In genomic region chr15:67400890-67401289, GRCh38 we compare ENCODE assay signal across 33 cellular contexts.
"Had no signal": no experiment of that assay in that cellular context is flagged by ENCODE, and none has a peak within 500 bp of the region (broad histone marks: within the 10 kb centered on the region; RNA-seq: fewer than 3 reads in every experiment).

No MANE protein-coding gene starts in this region.

- H3K27me3 ChIP-seq: MG63 had no signal

- H3K9ac ChIP-seq: KMS-11 had no signal

- DNase-seq: Karpas-422, Kasumi-1, KG1, MG63, MM.1S, MV-4-11, NCI-H1092, NCI-H1092 treated with DMSO at 0.1 percent for 48 hours, NCI-H1105, NCI-H1105 treated with DMSO at 0.1 percent for 48 hours, NCI-H1417, NCI-H1417 treated with DMSO at 0.1 percent for 48 hours, NCI-H1436, NCI-H1436 treated with DMSO at 0.1 percent for 48 hours, NCI-H146, NCI-H1694, NCI-H1694 treated with DMSO at 0.1 percent for 48 hours, NCI-H187, NCI-H187 treated with DMSO at 0.1 percent for 48 hours, NCI-H1930, NCI-H2029, NCI-H2029 treated with DMSO at 0.1 percent for 48 hours, NCI-H2081, NCI-H2081 treated with DMSO at 0.1 percent for 48 hours, NCI-H2107, NCI-H2171, NCI-H2171 treated with DMSO at 0.1 percent for 48 hours, NCI-H2227 treated with DMSO at 0.1 percent for 48 hours, NCI-H226, NCI-H345, NCI-H446, NCI-H446 treated with DMSO at 0.1 percent for 48 hours had no signal

- H3K9me3 ChIP-seq: MG63 had no signal

- H3K27ac ChIP-seq: KMS-11 had no signal

- H3K4me3 ChIP-seq: MG63 had no signal

- H3K36me3 ChIP-seq: MG63 had no signal

- H3K4me2 ChIP-seq: KMS-11 had no signal
